ENCODE assay signal across 9 cellular contexts in genomic region chr17:74757502-74757901, GRCh38.
DNase-seq lines count a peak whose midpoint lies in the region; ATAC-seq and TF ChIP-seq lines count a peak whose summit lies in the region.
"Had no signal": no experiment of that assay in that cellular context is flagged by ENCODE, and none has a peak within 500 bp of the region (broad histone marks: within the 10 kb centered on the region; RNA-seq: fewer than 3 reads in every experiment).

No MANE protein-coding gene starts in this region.

- in situ Hi-C loops in GM13976 (cut with MboI; ENCODE audit: low sequenced_read_pairs, unreplicated experiment), result no loop called here

- no peaks in the 10 kb centered on the region for H3K27me3 Mint-ChIP-seq in central memory CD8-positive, alpha-beta T cell

- no peaks in the 10 kb centered on the region for H3K27me3 ChIP-seq in BLaER1 treated with 17β-estradiol and CSF1 and Interleukin-3, amounts not matched to agents 10 nM and 100 nM
- no peaks in the 10 kb centered on the region for H3K27me3 ChIP-seq in mucosa of stomach (ENCODE audit: control insufficient read depth, insufficient read depth, low read length)

- H3K27ac ChIP-seq in BLaER1 treated with 17β-estradiol and CSF1 and Interleukin-3, amounts not matched to agents 10 nM and 100 nM, result peak overlapping the region in 9 of 11 experiments; percentile 65 to 96 (median 82); a peak in 16 of 22 replicates

- peak overlapping the region; percentile 88 to 100 (median 96) for H3K4me2 ChIP-seq in BLaER1 treated with 17β-estradiol and CSF1 and Interleukin-3, amounts not matched to agents 10 nM and 100 nM

- no peak for ATAC-seq in central memory CD8-positive, alpha-beta T cell (replicated peaks; ENCODE audit: extremely low read depth, poor library complexity, severe bottlenecking)
- ATAC-seq in HG02763 (IDR thresholded peaks at IDR 0.05; ENCODE audit: unreplicated experiment), result no peak

- peak overlapping the region; percentile 90 for H3K27ac Mint-ChIP-seq in central memory CD8-positive, alpha-beta T cell (ENCODE audit: low read depth)

- peak overlapping the region in 7 of 10 experiments; percentile 4 to 60 (median 46); a peak in 12 of 20 replicates for H3K4me3 ChIP-seq in BLaER1 treated with 17β-estradiol and CSF1 and Interleukin-3, amounts not matched to agents 10 nM and 100 nM
- no peak overlapping the region for H3K4me3 ChIP-seq in mucosa of stomach (ENCODE audit: low read length)

- no peaks in the 10 kb centered on the region for H3K9me3 Mint-ChIP-seq in central memory CD8-positive, alpha-beta T cell

- H3K4me1 Mint-ChIP-seq in central memory CD8-positive, alpha-beta T cell, result peaks cover 73% of the 10 kb centered on the region

- no peak for TF ChIP-seq CTCF in GM13976 (IDR thresholded peaks at IDR 0.05; ENCODE audit: borderline replicate concordance, control extremely low read depth, extremely low read depth, insufficient read depth, missing control alignments)

- TF ChIP-seq EP300 in Ishikawa (IDR thresholded peaks at IDR 0.05; ENCODE audit: borderline replicate concordance), result no peak

- H3K9ac ChIP-seq in BLaER1 treated with 17β-estradiol and CSF1 and Interleukin-3, amounts not matched to agents 10 nM and 100 nM, result peak overlapping the region in 10 of 11 experiments; percentile 14 to 84 (median 70); a peak in 18 of 22 replicates
- peak overlapping the region; percentile 4 for H3K9ac ChIP-seq in mucosa of stomach (ENCODE audit: low read length)

- H3K4me1 ChIP-seq in BLaER1 treated with 17β-estradiol and CSF1 and Interleukin-3, amounts not matched to agents 10 nM and 100 nM, result peaks cover 77 to 100% (median 95%) of the 10 kb centered on the region in 10 experiments
- peaks cover 72% of the 10 kb centered on the region for H3K4me1 ChIP-seq in mucosa of stomach (ENCODE audit: control insufficient read depth, insufficient read depth, low read length)

- peaks cover 95 to 100% (median 100%) of the 10 kb centered on the region in 11 experiments for H4K20me1 ChIP-seq in BLaER1 treated with 17β-estradiol and CSF1 and Interleukin-3, amounts not matched to agents 10 nM and 100 nM

- peak overlapping the region; percentile 100 for H3K4me3 Mint-ChIP-seq in central memory CD8-positive, alpha-beta T cell

- peaks cover 0 to 62% (median 22%) of the 10 kb centered on the region in 11 experiments; a peak in 15 of 22 replicates for H3K36me3 ChIP-seq in BLaER1 treated with 17β-estradiol and CSF1 and Interleukin-3, amounts not matched to agents 10 nM and 100 nM
- H3K36me3 ChIP-seq in mucosa of stomach (ENCODE audit: control insufficient read depth, insufficient read depth, low read length), result peaks cover 8% of the 10 kb centered on the region

- H3K36me3 Mint-ChIP-seq in central memory CD8-positive, alpha-beta T cell (ENCODE audit: insufficient read depth), result peaks cover 41% of the 10 kb centered on the region

- H3K9me3 ChIP-seq in BLaER1 treated with 17β-estradiol and CSF1 and Interleukin-3, amounts not matched to agents 10 nM and 100 nM (replicated peaks in 1 of 11), result no peaks in the 10 kb centered on the region
- no peaks in the 10 kb centered on the region for H3K9me3 ChIP-seq in mucosa of stomach (ENCODE audit: control insufficient read depth, low read length)

- DNase-seq in central memory CD8-positive, alpha-beta T cell (ENCODE audit: low spot score in 2 of 2), result no peak
- DNase-seq in GM13976 (ENCODE audit: low spot score) (no peak), NCI-H146 treated with DMSO at 0.1 percent for 48 hours (lab: John Stamatoyannopoulos, UW; ENCODE audit: unreplicated experiment) (no peak), SHP77 treated with DMSO at 0.1 percent for 48 hours (lab: John Stamatoyannopoulos, UW) (no peak)
- DNase-seq: activated CD4-positive, alpha-beta T cell treated with anti-CD3 and anti-CD28 coated beads, Interleukin-2, amount 50 U/mL, for 1 hour had no signal

- TF ChIP-seq RAD21 in Ishikawa (IDR thresholded peaks at IDR 0.05; ENCODE audit: low read depth), result no peak

TF ChIP-seq in Ishikawa, 13 proteins besides CTCF, POLR2A, EP300 and RAD21:
- TF ChIP-seq TAF1 (IDR thresholded peaks at IDR 0.05; ENCODE audit: low read depth) (no peak), NFIC (IDR thresholded peaks at IDR 0.05) (peak; percentile 57; the same call in 1 of the 2 replicates), CEBPB (IDR thresholded peaks at IDR 0.05) (no peak)
